In the genomic region with DNA sequence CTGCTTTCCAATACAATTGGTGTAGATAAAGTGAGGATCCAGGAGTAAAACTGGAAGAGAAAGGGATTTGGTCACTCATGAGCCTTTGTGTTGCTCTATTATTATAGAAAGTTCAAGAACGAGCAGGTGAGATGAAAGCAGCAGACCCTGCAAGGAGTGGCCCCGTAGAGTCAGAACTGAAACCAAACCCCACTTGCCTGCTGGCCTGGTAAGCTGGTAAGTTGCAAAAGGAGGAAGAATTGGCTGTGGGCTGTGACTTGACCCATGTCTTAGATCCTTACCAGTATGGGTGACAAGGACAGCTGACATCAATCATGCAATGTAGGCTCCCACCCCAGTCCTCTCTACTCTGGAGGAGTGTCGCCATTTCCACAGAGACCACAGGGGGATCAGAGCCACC, we compare ENCODE assay signal across 9 cellular contexts.
"Had no signal": no experiment of that assay in that cellular context is flagged by ENCODE, and none has a peak within 500 bp of the region (broad histone marks: within the 10 kb centered on the region; RNA-seq: fewer than 3 reads in every experiment).

No MANE protein-coding gene starts in this region.

- H3K36me3 ChIP-seq: HAP-1 had no signal

- H3K4me1 ChIP-seq: HAP-1 had no signal

- H3K4me3 ChIP-seq: GM23248, GM23338, HAP-1 had no signal

- H2AFZ ChIP-seq: GM23248, GM23338 had no signal

- H3K27ac ChIP-seq: GM23248 had no signal

- H3K9ac ChIP-seq: GM23248 had no signal

- H3K9me3 ChIP-seq: HAP-1 had no signal

- H3K4me2 ChIP-seq: GM23338 had no signal

- ATAC-seq: GM23338, HCT116 had no signal

- DNase-seq: GM23248, GOT3, H7, H9, HCEC 1CT, HFFc6 had no signal
